In genomic region chr15:50355612-50355905, GRCh38 we compare ENCODE assay signal across 8 cellular contexts. TPM values are rescaled to one million over a fixed set of nuclear protein-coding genes. Genes with fewer than 3 reads are reported as not detected.
DNase-seq lines count a peak whose midpoint lies in the region; ATAC-seq and TF ChIP-seq lines count a peak whose summit lies in the region.

No MANE protein-coding gene starts in this region.

- no peak for TF ChIP-seq CTCF in CD14-positive monocyte (IDR thresholded peaks at IDR 0.05)

- no peak for ATAC-seq in naive B cell (ENCODE audit: low read depth in 2 of 2)
- no peak for ATAC-seq in HG03460 (IDR thresholded peaks at IDR 0.05; ENCODE audit: unreplicated experiment)
- no peak for ATAC-seq in HG03196 (IDR thresholded peaks at IDR 0.05; ENCODE audit: unreplicated experiment)

- H3K9me3 Mint-ChIP-seq in CD14-positive monocyte (peaks cover 0 to under 1% (median 0%) of the 10 kb centered on the region in 7 donors), naive B cell (no peaks in the 10 kb centered on the region)
- H3K9me3 Mint-ChIP-seq in dendritic cell treated with granulocyte-macrophage colony-stimulating factor and Interleukin-4, amounts not matched to agents 40 ng/mL and 50 ng/mL, for 4 days, result no peaks in the 10 kb centered on the region

- DNase-seq in CD14-positive monocyte (ENCODE audit: low spot score) (no peak), naive B cell (no peak), HEK293T (ENCODE audit: extremely low spot score) (no peak)
- no peak for DNase-seq in activated effector memory CD4-positive, alpha-beta T cell treated with anti-CD3 and anti-CD28 coated beads, Interleukin-2, amount 50 U/mL, for 16 hours

- peaks cover 23% of the 10 kb centered on the region for H3K36me3 ChIP-seq in KOPT-K1 (ENCODE audit: insufficient read depth, low read length)

- H3K27me3 Mint-ChIP-seq in CD14-positive monocyte (ENCODE audit: low read depth in 3 of 3) (no peaks in the 10 kb centered on the region), naive B cell (peaks cover 0 to 4% (median 0%) of the 10 kb centered on the region in 3 donors)
- no peaks in the 10 kb centered on the region for H3K27me3 Mint-ChIP-seq in dendritic cell treated with granulocyte-macrophage colony-stimulating factor and Interleukin-4, amounts not matched to agents 40 ng/mL and 50 ng/mL, for 4 days

- CTCF ChIA-PET in HEK293T (lab: Yijun Ruan, JAX), result no interaction called here

- intact Hi-C loops in CD14-positive monocyte (cut with micrococcal nuclease), result loop anchor here (10.0 kb wide), 4 partner anchors 241 to 559 kb away; partner anchors contain the start of gene ATP8B4 (in 1 of the 2)
- intact Hi-C loops in dendritic cell treated with granulocyte-macrophage colony-stimulating factor and Interleukin-4, amounts not matched to agents 40 ng/mL and 50 ng/mL, for 4 days (cut with micrococcal nuclease), result loop anchor here (1.0 to 10.0 kb wide), 3 partner anchors 37 to 529 kb away; partner anchors contain the start of gene USP8

- H3K36me3 Mint-ChIP-seq in CD14-positive monocyte (peaks cover 23 to 27% of the 10 kb centered on the region in 2 donors), naive B cell (peaks cover 15 to 17% of the 10 kb centered on the region in 2 donors)
- H3K36me3 Mint-ChIP-seq in dendritic cell treated with granulocyte-macrophage colony-stimulating factor and Interleukin-4, amounts not matched to agents 40 ng/mL and 50 ng/mL, for 4 days (ENCODE audit: low read depth), result peaks cover 61% of the 10 kb centered on the region

- peak overlapping the region; percentile 93 to 96 for H3K4me3 Mint-ChIP-seq in CD14-positive monocyte
- H3K4me3 Mint-ChIP-seq in dendritic cell treated with granulocyte-macrophage colony-stimulating factor and Interleukin-4, amounts not matched to agents 40 ng/mL and 50 ng/mL, for 4 days, result peak overlapping the region; percentile 90
- H3K4me3 Mint-ChIP-seq in naive B cell, result peak overlapping the region; percentile 93 to 99 (median 96)

- H3K27ac Mint-ChIP-seq in CD14-positive monocyte, result peak overlapping the region; percentile 99 to 100 (median 99)
- H3K27ac Mint-ChIP-seq in dendritic cell treated with granulocyte-macrophage colony-stimulating factor and Interleukin-4, amounts not matched to agents 40 ng/mL and 50 ng/mL, for 4 days, result peak overlapping the region; percentile 99
- H3K27ac Mint-ChIP-seq in naive B cell, result peak overlapping the region; percentile 98 to 100 (median 100)

- H3K4me1 Mint-ChIP-seq in CD14-positive monocyte, result peaks cover 44% of the 10 kb centered on the region
- peaks cover 47% of the 10 kb centered on the region for H3K4me1 Mint-ChIP-seq in dendritic cell treated with granulocyte-macrophage colony-stimulating factor and Interleukin-4, amounts not matched to agents 40 ng/mL and 50 ng/mL, for 4 days (ENCODE audit: low read depth)
- peaks cover 38 to 58% (median 48%) of the 10 kb centered on the region in 3 donors for H3K4me1 Mint-ChIP-seq in naive B cell

- H3K9me3 ChIP-seq in KOPT-K1 (ENCODE audit: insufficient read depth, low read length, poor library complexity, severe bottlenecking), result no peaks in the 10 kb centered on the region

- H3K27ac ChIP-seq in KOPT-K1 (ENCODE audit: low read depth, low read length, poor library complexity, severe bottlenecking), result peak overlapping the region; percentile 94

- POLR2A ChIA-PET in HEK293T (lab: Yijun Ruan, JAX), result interaction anchor here (0.7 to 2.5 kb wide), 20 partner anchors 7 to 554 kb away, joined by 3 to 18 read pairs (median 4); partner anchors contain the start of genes AP4E1, SLC27A2 and USP8

TF ChIP-seq in HEK293T, 16 proteins besides CTCF, POLR2A, EP300 and RAD21:
- TF ChIP-seq CTBP1 (IDR thresholded peaks at IDR 0.05; ENCODE audit: borderline replicate concordance), result no peak
- TF ChIP-seq PKNOX1 (IDR thresholded peaks at IDR 0.05), result no peak
- TF ChIP-seq NFRKB (IDR thresholded peaks at IDR 0.05), result no peak
- no peak for TF ChIP-seq BHLHE40 (IDR thresholded peaks at IDR 0.05; ENCODE audit: borderline replicate concordance)
- no peak for TF ChIP-seq L3MBTL2 (conservative IDR thresholded peaks at IDR 0.05)
- no peak for TF ChIP-seq FOXA1 (IDR thresholded peaks at IDR 0.05)
- no peak for TF ChIP-seq HDGF (IDR thresholded peaks at IDR 0.05; ENCODE audit: borderline replicate concordance)

RNA-seq across cellular contexts. Expression of gene GABPB1, which starts 0.6 kb away (rescaled TPM):
- 10 to 100 TPM; 14.9 to 15.1 TPM for polyA plus RNA-seq in CD14-positive monocyte
- polyA plus RNA-seq in naive B cell (ENCODE audit: low read depth in 6 of 6), result 10 to 100 TPM; 40.1 to 67.8 (median 48.2) TPM
